28 cellular contexts compared by ENCODE assay signal in genomic region chr12:63041601-63042000, GRCh38.
"Had no signal": no experiment of that assay in that cellular context is flagged by ENCODE, and none has a peak within 500 bp of the region (broad histone marks: within the 10 kb centered on the region; RNA-seq: fewer than 3 reads in every experiment).

No MANE protein-coding gene starts in this region.

- H3K36me3 ChIP-seq: ascending aorta, cardiac muscle cell had no signal

- H3K27ac ChIP-seq: cardiac muscle cell, VCaP had no signal

- H3K4me3 ChIP-seq: ascending aorta, cardiac muscle cell had no signal

- DNase-seq: activated B cell treated with CpG ODN at 0.5 μM for 24 hours; activated CD4-positive, alpha-beta memory T cell treated with anti-CD3 and anti-CD28 coated beads for 36 hours; activated CD4-positive, alpha-beta T cell treated with anti-CD3 and anti-CD28 coated beads for 4 hours; activated CD4-positive, alpha-beta T cell treated with anti-CD3 and anti-CD28 coated beads, Interleukin-2, amount 10 ng/mL, durations not matched to agents 24 days and 14 days; activated CD4-positive, alpha-beta T cell treated with anti-CD3 and anti-CD28 coated beads, Interleukin-2, amount 50 U/mL, for 1 hour; activated CD4-positive, alpha-beta T cell treated with anti-CD3 and anti-CD28 coated beads, Interleukin-2, amount 50 U/mL, for 4 hours; activated CD4-positive, CD25-positive, alpha-beta regulatory T cell treated with anti-CD3 and anti-CD28 coated beads, Interleukin-2, amount 50 U/mL, for 72 hours; activated CD8-positive, alpha-beta memory T cell treated with anti-CD3 and anti-CD28 coated beads, Interleukin-2, amount 10 ng/mL, durations not matched to agents 7 days and 5 days; activated CD8-positive, alpha-beta memory T cell treated with anti-CD3 and anti-CD28 coated beads, Interleukin-2, amount 50 U/mL, for 48 hours; activated CD8-positive, alpha-beta T cell treated with anti-CD3 and anti-CD28 coated beads for 36 hours; activated effector memory CD4-positive, alpha-beta T cell treated with Interleukin-2 at 50 U/mL for 16 hours; activated gamma-delta T cell; activated naive CD4-positive, alpha-beta T cell treated with anti-CD3 and anti-CD28 coated beads, Interleukin-2, amount 10 ng/mL, durations not matched to agents 7 days and 5 days; activated naive CD4-positive, alpha-beta T cell treated with Interleukin-2 at 50 U/mL for 16 hours; activated naive CD8-positive, alpha-beta T cell treated with anti-CD3 and anti-CD28 coated beads, Interleukin-2, amount 10 ng/mL, durations not matched to agents 7 days and 5 days; activated naive CD8-positive, alpha-beta T cell treated with anti-CD3 and anti-CD28 coated beads, Interleukin-2, amount 50 U/mL, for 24 hours; activated T-cell treated with anti-CD3 and anti-CD28 coated beads, Interleukin-2, amount 50 U/mL, for 24 hours; activated T-cell treated with anti-CD3 and anti-CD28 coated beads, Interleukin-2, amount 50 U/mL, for 48 hours; amygdala; anterior cingulate cortex; caudate nucleus; cerebellar nuclear complex; T-helper 1 cell; T-helper 2 cell; T-helper 9 cell had no signal

- H3K27me3 ChIP-seq: ascending aorta had no signal

- H3K9me3 ChIP-seq: ascending aorta had no signal

- ATAC-seq: activated CD8-positive, alpha-beta memory T cell treated with anti-CD3 and anti-CD28 coated beads, Interleukin-2, amount 10 ng/mL, durations not matched to agents 7 days and 5 days; activated CD8-positive, alpha-beta T cell treated with anti-CD3 and anti-CD28 coated beads for 36 hours; activated naive CD8-positive, alpha-beta T cell treated with anti-CD3 and anti-CD28 coated beads, Interleukin-2, amount 50 U/mL, for 24 hours had no signal
